12 cellular contexts compared by ENCODE assay signal in genomic region chr10:69425513-69426298, GRCh38. TPM values are rescaled to one million over a fixed set of nuclear protein-coding genes. Genes with fewer than 3 reads are reported as not detected.
DNase-seq lines count a peak whose midpoint lies in the region; ATAC-seq and TF ChIP-seq lines count a peak whose summit lies in the region.
"Had no signal": no experiment of that assay in that cellular context is flagged by ENCODE, and none has a peak within 500 bp of the region (broad histone marks: within the 10 kb centered on the region; RNA-seq: fewer than 3 reads in every experiment).

No MANE protein-coding gene starts in this region.

- H3K27me3 ChIP-seq in OCI-LY3 (ENCODE audit: low read depth, low read length) = no peaks in the 10 kb centered on the region
- H3K27me3 ChIP-seq: MG63, SJCRH30 had no signal

- H3K4me3 Mint-ChIP-seq in activated CD8-positive, alpha-beta memory T cell treated with anti-CD3 and anti-CD28 coated beads, Interleukin-2, amount 10 ng/mL, durations not matched to agents 7 days and 5 days = no peak overlapping the region
- H3K4me3 Mint-ChIP-seq in endothelial cell (ENCODE audit: unreplicated experiment) = no peak overlapping the region
- H3K4me3 Mint-ChIP-seq: CD14-positive monocyte had no signal

- H3K9me3 ChIP-seq in OCI-LY3 (ENCODE audit: insufficient read depth, low read length) = no peaks in the 10 kb centered on the region
- H3K9me3 ChIP-seq: MG63, SJCRH30 had no signal

- DNase-seq in activated CD8-positive, alpha-beta memory T cell treated with anti-CD3 and anti-CD28 coated beads, Interleukin-2, amount 10 ng/mL, durations not matched to agents 7 days and 5 days = no peak
- no peak for DNase-seq in activated CD8-positive, alpha-beta memory T cell treated with anti-CD3 and anti-CD28 coated beads for 24 hours
- DNase-seq in endothelial cell (ENCODE audit: low spot score) (no peak), NCI-H1417 treated with DMSO at 0.1 percent for 48 hours (lab: John Stamatoyannopoulos, UW) (no peak)
- DNase-seq in stimulated activated naive CD4-positive, alpha-beta T cell (lab: John Stamatoyannopoulos, UW) = peak in 5 of 6 experiments; percentile 39 to 72 (median 66)
- DNase-seq: MG63 had no signal

- no peak overlapping the region for H3K27ac Mint-ChIP-seq in activated CD8-positive, alpha-beta memory T cell treated with anti-CD3 and anti-CD28 coated beads, Interleukin-2, amount 10 ng/mL, durations not matched to agents 7 days and 5 days
- peak overlapping the region; percentile 34 for H3K27ac Mint-ChIP-seq in endothelial cell (ENCODE audit: unreplicated experiment)

- no peak overlapping the region for H3K27ac ChIP-seq in OCI-LY3 (ENCODE audit: low read length)
- H3K27ac ChIP-seq: SJCRH30 had no signal

- no peak overlapping the region for H3K9ac ChIP-seq in OCI-LY3 (ENCODE audit: low read length)

- H3K36me3 ChIP-seq in OCI-LY3 (replicated peaks; ENCODE audit: low read depth, low read length) = no peaks in the 10 kb centered on the region
- H3K36me3 ChIP-seq: MG63, SJCRH30 had no signal

- no peaks in the 10 kb centered on the region for H3K79me2 ChIP-seq in OCI-LY3 (ENCODE audit: low read length)

- peak; percentile 28 for ATAC-seq in activated CD8-positive, alpha-beta memory T cell treated with anti-CD3 and anti-CD28 coated beads, Interleukin-2, amount 10 ng/mL, durations not matched to agents 7 days and 5 days
- ATAC-seq in GM18861 (IDR thresholded peaks at IDR 0.05; ENCODE audit: unreplicated experiment) (no peak), HG03097 (IDR thresholded peaks at IDR 0.05; ENCODE audit: low FRiP score, unreplicated experiment) (no peak)

- no peaks in the 10 kb centered on the region for H3K36me3 Mint-ChIP-seq in activated CD8-positive, alpha-beta memory T cell treated with anti-CD3 and anti-CD28 coated beads, Interleukin-2, amount 10 ng/mL, durations not matched to agents 7 days and 5 days
- H3K36me3 Mint-ChIP-seq in endothelial cell (ENCODE audit: low read depth, unreplicated experiment) = no peaks in the 10 kb centered on the region
- H3K36me3 Mint-ChIP-seq: CD14-positive monocyte had no signal

- no peak overlapping the region for H3K4me2 ChIP-seq in OCI-LY3 (ENCODE audit: low read length)

- TF ChIP-seq CTCF in OCI-LY3 (IDR thresholded peaks at IDR 0.05; ENCODE audit: low read depth, low read length) = no peak
- no peak for TF ChIP-seq CTCF in endothelial cell (IDR thresholded peaks at IDR 0.05; ENCODE audit: unreplicated experiment)

- 0 out of 2 replicates have a peak overlapping the region, but pooled peaks have one; percentile 23 for H2AFZ ChIP-seq in OCI-LY3 (ENCODE audit: low read depth, low read length)

- no peak overlapping the region for H3K4me3 ChIP-seq in OCI-LY3 (ENCODE audit: low read length)
- H3K4me3 ChIP-seq: MG63, SJCRH30 had no signal

- H3K27me3 Mint-ChIP-seq in activated CD8-positive, alpha-beta memory T cell treated with anti-CD3 and anti-CD28 coated beads, Interleukin-2, amount 10 ng/mL, durations not matched to agents 7 days and 5 days = no peaks in the 10 kb centered on the region
- H3K27me3 Mint-ChIP-seq in endothelial cell (ENCODE audit: unreplicated experiment) = peaks cover 6% of the 10 kb centered on the region

- H3K4me1 Mint-ChIP-seq in activated CD8-positive, alpha-beta memory T cell treated with anti-CD3 and anti-CD28 coated beads, Interleukin-2, amount 10 ng/mL, durations not matched to agents 7 days and 5 days = peaks cover 40% of the 10 kb centered on the region
- H3K4me1 Mint-ChIP-seq in endothelial cell (ENCODE audit: unreplicated experiment) = peaks cover 30% of the 10 kb centered on the region

- CTCF ChIA-PET in activated CD8-positive, alpha-beta memory T cell treated with anti-CD3 and anti-CD28 coated beads, Interleukin-2, amount 10 ng/mL, durations not matched to agents 7 days and 5 days (lab: Charles Lee) = interaction anchor here (0.6 to 3.8 kb wide), 7 partner anchors 8 to 1768 kb away, joined by 3 to 17 read pairs (median 3); no protein-coding TSS in a partner anchor

- H4K20me1 ChIP-seq in OCI-LY3 (ENCODE audit: insufficient read depth, low read length) = no peaks in the 10 kb centered on the region

- H3K9me3 Mint-ChIP-seq in activated CD8-positive, alpha-beta memory T cell treated with anti-CD3 and anti-CD28 coated beads, Interleukin-2, amount 10 ng/mL, durations not matched to agents 7 days and 5 days (ENCODE audit: low read depth) = no peaks in the 10 kb centered on the region
- no peaks in the 10 kb centered on the region for H3K9me3 Mint-ChIP-seq in endothelial cell (ENCODE audit: unreplicated experiment)

- no peaks in the 10 kb centered on the region for H3K4me1 ChIP-seq in OCI-LY3 (ENCODE audit: low read length)

RNA-seq across cellular contexts. Expression of gene TACR2, which starts 9.0 kb away (rescaled TPM):
- total RNA-seq in activated CD8-positive, alpha-beta memory T cell treated with anti-CD3 and anti-CD28 coated beads, Interleukin-2, amount 10 ng/mL, durations not matched to agents 7 days and 5 days = not detected
- total RNA-seq in endothelial cell (ENCODE audit: unreplicated experiment) = not detected
- total RNA-seq: mononuclear cell had no signal

RNA-seq across cellular contexts. Expression of gene TSPAN15, which starts 25.6 kb away (rescaled TPM):
- 1 to 10 TPM; 2.5 to 4.2 TPM for total RNA-seq in activated CD8-positive, alpha-beta memory T cell treated with anti-CD3 and anti-CD28 coated beads, Interleukin-2, amount 10 ng/mL, durations not matched to agents 7 days and 5 days
- 195 TPM for total RNA-seq in endothelial cell (ENCODE audit: unreplicated experiment)

Comparison
In these comparisons a context has a peak if more than half of its experiments do, and no peak if none do; other contexts are left out.
1. DNase-seq: peak in stimulated activated naive CD4-positive, alpha-beta T cell (5 of 6); none in activated CD8-positive, alpha-beta memory T cell treated with anti-CD3 and anti-CD28 coated beads, Interleukin-2, amount 10 ng/mL, durations not matched to agents 7 days and 5 days (single experiment), activated CD8-positive, alpha-beta memory T cell treated with anti-CD3 and anti-CD28 coated beads for 24 hours (single experiment), endothelial cell (single experiment) and NCI-H1417 treated with DMSO at 0.1 percent for 48 hours (single experiment).
2. RNA of gene TSPAN15, which starts 25.6 kb away (total RNA-seq): 195 TPM in endothelial cell (single experiment); 2.5 to 4.2 TPM in activated CD8-positive, alpha-beta memory T cell treated with anti-CD3 and anti-CD28 coated beads, Interleukin-2, amount 10 ng/mL, durations not matched to agents 7 days and 5 days; every median in the first group is over 10 times any median in the second.